Comparison of ENCODE assay signal across 2 cellular contexts in the genomic region with DNA sequence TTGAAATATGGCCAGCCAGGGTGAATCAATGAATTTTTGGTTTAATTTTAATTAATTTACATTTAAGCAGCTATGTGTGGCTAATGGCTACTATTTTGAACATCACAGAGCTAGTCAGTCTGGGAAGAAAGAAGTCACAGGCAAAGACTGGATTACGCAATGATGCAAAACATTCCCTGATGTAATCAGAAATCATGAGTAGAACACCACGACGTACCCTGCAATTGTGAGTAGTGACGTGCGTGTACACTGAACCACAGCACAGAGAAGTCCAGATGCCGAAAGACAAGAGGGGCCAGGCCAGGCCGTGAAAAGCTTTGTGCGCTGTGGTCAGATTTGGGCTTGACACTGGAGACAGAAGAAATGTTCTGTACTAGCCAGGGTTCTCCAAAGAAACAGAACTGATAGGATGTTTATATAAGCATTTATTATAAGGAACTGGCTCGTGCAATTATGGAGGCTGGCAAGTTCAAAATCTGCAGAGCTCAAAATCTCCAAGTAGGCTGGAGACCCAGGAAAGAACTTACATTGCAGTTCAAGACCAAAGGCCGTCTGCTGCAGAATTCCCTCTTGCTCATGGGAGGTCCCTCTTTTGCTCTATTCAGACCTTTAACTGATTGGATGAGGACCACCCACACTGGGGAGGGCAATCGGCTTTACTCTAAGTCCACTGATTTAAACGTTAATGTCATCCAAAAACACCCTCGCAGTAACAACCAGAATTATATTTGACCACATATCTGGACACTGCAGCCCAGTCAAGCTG.
TF ChIP-seq lines count a peak whose summit lies in the region.

No MANE protein-coding gene starts in this region.

TF ChIP-seq in HCT116, 20 proteins besides CTCF, POLR2A, EP300 and RAD21:
- TF ChIP-seq, protein P1, sequence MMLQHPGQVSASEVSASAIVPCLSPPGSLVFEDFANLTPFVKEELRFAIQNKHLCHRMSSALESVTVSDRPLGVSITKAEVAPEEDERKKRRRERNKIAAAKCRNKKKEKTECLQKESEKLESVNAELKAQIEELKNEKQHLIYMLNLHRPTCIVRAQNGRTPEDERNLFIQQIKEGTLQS (IDR thresholded peaks at IDR 0.05) = no peak
- TF ChIP-seq CEBPB (IDR thresholded peaks at IDR 0.05; ENCODE audit: low read depth) (peak; percentile 59; the same call in 1 of the 2 replicates), REST (IDR thresholded peaks at IDR 0.05; ENCODE audit: low read depth) (no peak), ZNF274 (IDR thresholded peaks at IDR 0.05; ENCODE audit: low read depth, low read length) (no peak)

TF ChIP-seq in HepG2, 621 proteins besides CTCF, POLR2A, EP300 and RAD21:
- peak; percentile 63 for TF ChIP-seq CEBPG (CRISPR knock-in tag; IDR thresholded peaks at IDR 0.05)
- TF ChIP-seq ZFP36L2 (CRISPR knock-in tag; IDR thresholded peaks at IDR 0.05) = no peak
- TF ChIP-seq TAF1 (CRISPR knock-in tag; IDR thresholded peaks at IDR 0.05) = no peak
- no peak for TF ChIP-seq ZNF737 (CRISPR knock-in tag; IDR thresholded peaks at IDR 0.05; ENCODE audit: borderline replicate concordance)
- TF ChIP-seq ZNF564 (CRISPR knock-in tag; IDR thresholded peaks at IDR 0.05) = no peak
- no peak for TF ChIP-seq U2AF1 (optimal IDR thresholded peaks at IDR 0.05; ENCODE audit: low read depth, low read length)
- TF ChIP-seq CEBPB (IDR thresholded peaks at IDR 0.05; ENCODE audit: borderline replicate concordance, low read depth, low read length) = peak; percentile 95
- no peak for TF ChIP-seq CC2D1A (CRISPR knock-in tag; IDR thresholded peaks at IDR 0.05)
- no peak for TF ChIP-seq ZNF101 (CRISPR knock-in tag; IDR thresholded peaks at IDR 0.05; ENCODE audit: borderline replicate concordance, low read depth)
- no peak for TF ChIP-seq E2F2 (CRISPR knock-in tag; IDR thresholded peaks at IDR 0.05; ENCODE audit: borderline replicate concordance)
- TF ChIP-seq ZNF362 (CRISPR knock-in tag; IDR thresholded peaks at IDR 0.05; ENCODE audit: borderline replicate concordance) = no peak
- TF ChIP-seq CSRNP1 (CRISPR knock-in tag; IDR thresholded peaks at IDR 0.05) = no peak
- no peak for TF ChIP-seq PAXIP1 (CRISPR knock-in tag; conservative IDR thresholded peaks at IDR 0.05)
- TF ChIP-seq RCOR2 (CRISPR knock-in tag; IDR thresholded peaks at IDR 0.05) = no peak
- TF ChIP-seq GZF1 (CRISPR knock-in tag; IDR thresholded peaks at IDR 0.05) = no peak
